21 cellular contexts compared by ENCODE assay signal in the genomic region with DNA sequence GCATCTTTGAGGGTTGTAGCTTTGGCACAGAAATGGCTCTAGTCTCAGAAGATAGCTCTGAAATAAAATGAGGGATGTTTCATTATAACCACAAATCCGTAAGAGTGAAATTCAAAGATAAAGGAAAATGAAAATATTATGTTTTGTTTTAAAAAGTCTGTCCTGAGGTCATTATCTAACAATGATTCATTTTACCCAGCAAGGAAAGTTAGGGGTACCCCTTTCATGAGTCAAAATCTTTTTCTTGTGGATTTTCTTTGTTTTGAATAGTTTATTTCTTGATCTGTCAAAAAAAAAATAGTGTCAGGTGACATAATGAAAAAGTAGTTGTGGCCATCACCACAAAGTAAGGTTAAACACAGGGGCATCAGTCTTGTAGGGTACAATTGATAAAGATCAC. TPM values are rescaled to one million over a fixed set of nuclear protein-coding genes. Genes with fewer than 3 reads are reported as not detected.
DNase-seq lines count a peak whose midpoint lies in the region; ATAC-seq lines count a peak whose summit lies in the region.
"Had no signal": no experiment of that assay in that cellular context is flagged by ENCODE, and none has a peak within 500 bp of the region (broad histone marks: within the 10 kb centered on the region; RNA-seq: fewer than 3 reads in every experiment).

No MANE protein-coding gene starts in this region.

- peaks cover 42% of the 10 kb centered on the region for H3K4me1 Mint-ChIP-seq in activated CD4-positive, alpha-beta T cell treated with anti-CD3 and anti-CD28 coated beads for 36 hours
- H3K4me1 Mint-ChIP-seq in activated naive CD4-positive, alpha-beta T cell treated with anti-CD3 and anti-CD28 coated beads, Interleukin-2, amount 50 U/mL, for 24 hours = peaks cover 48% of the 10 kb centered on the region
- H3K4me1 Mint-ChIP-seq in activated naive CD4-positive, alpha-beta T cell treated with anti-CD3 and anti-CD28 coated beads, Interleukin-2, amount 10 ng/mL, durations not matched to agents 7 days and 5 days = peaks cover 33% of the 10 kb centered on the region
- H3K4me1 Mint-ChIP-seq in activated naive CD8-positive, alpha-beta T cell (ENCODE audit: low read depth) = peaks cover 51% of the 10 kb centered on the region
- H3K4me1 Mint-ChIP-seq in stimulated activated naive CD8-positive, alpha-beta T cell treated with anti-CD3 and anti-CD28 coated beads, Interleukin-15, Interleukin-2, amounts not matched to agents 100 ng/mL and 50 ng/mL, for 24 hours (ENCODE audit: low read depth) = peaks cover 49% of the 10 kb centered on the region

- CTCF ChIA-PET in activated CD4-positive, alpha-beta T cell treated with anti-CD3 and anti-CD28 coated beads for 36 hours (lab: Charles Lee) = interaction anchor here (0.9 to 1.4 kb wide), 4 partner anchors 18 to 66 kb away, joined by 3 to 4 read pairs (median 4); no protein-coding TSS in a partner anchor
- CTCF ChIA-PET in activated naive CD4-positive, alpha-beta T cell treated with anti-CD3 and anti-CD28 coated beads, Interleukin-2, amount 10 ng/mL, durations not matched to agents 7 days and 5 days (lab: Charles Lee) = interaction anchor here (1.3 to 1.4 kb wide), 2 partner anchors 34 to 75 kb away, joined by 3 read pairs; no protein-coding TSS in a partner anchor

- no peak overlapping the region for H3K23ac ChIP-seq in mesendoderm (ENCODE audit: low read length)

- H3K18ac ChIP-seq in mesendoderm (ENCODE audit: low read length) = no peak overlapping the region

- no peak overlapping the region for H3K4me2 ChIP-seq in mesendoderm (ENCODE audit: low read length)

- H3K36me3 ChIP-seq in mesendoderm (ENCODE audit: control insufficient read depth, insufficient read depth, low read length) = no peaks in the 10 kb centered on the region

- no peak for DNase-seq in activated CD4-positive, alpha-beta T cell treated with anti-CD3 and anti-CD28 coated beads for 36 hours
- DNase-seq in activated CD4-positive, alpha-beta T cell treated with anti-CD3 and anti-CD28 coated beads, Interleukin-2, amount 50 U/mL, for 48 hours = no peak
- no peak for DNase-seq in activated naive CD4-positive, alpha-beta T cell treated with anti-CD3 and anti-CD28 coated beads, Interleukin-2, amount 10 ng/mL, durations not matched to agents 7 days and 5 days
- DNase-seq in hepatic stellate cell (ENCODE audit: low spot score) (no peak), mesendoderm (no peak)
- DNase-seq: 8988T; Caco-2; DMS153; GDM1; H7; HFFc6; MV-4-11; NCI-H1694 treated with DMSO at 0.1 percent for 48 hours; NCI-H2107; NCI-H510A; NCI-H748 treated with DMSO at 0.1 percent for 48 hours; NK-92 treated with Interleukin-12 subunit alpha and Interleukin-12 subunit beta, amount 100 ng/mL, for 24 hours had no signal

- no peaks in the 10 kb centered on the region for H3K27me3 Mint-ChIP-seq in activated CD4-positive, alpha-beta T cell treated with anti-CD3 and anti-CD28 coated beads for 36 hours
- H3K27me3 Mint-ChIP-seq in activated naive CD4-positive, alpha-beta T cell treated with anti-CD3 and anti-CD28 coated beads, Interleukin-2, amount 50 U/mL, for 24 hours = no peaks in the 10 kb centered on the region
- no peaks in the 10 kb centered on the region for H3K27me3 Mint-ChIP-seq in activated naive CD4-positive, alpha-beta T cell treated with anti-CD3 and anti-CD28 coated beads, Interleukin-2, amount 10 ng/mL, durations not matched to agents 7 days and 5 days
- H3K27me3 Mint-ChIP-seq in activated naive CD8-positive, alpha-beta T cell = no peaks in the 10 kb centered on the region
- no peaks in the 10 kb centered on the region for H3K27me3 Mint-ChIP-seq in stimulated activated naive CD8-positive, alpha-beta T cell treated with anti-CD3 and anti-CD28 coated beads, Interleukin-15, Interleukin-2, amounts not matched to agents 100 ng/mL and 50 ng/mL, for 24 hours

- H3K9ac ChIP-seq in mesendoderm (ENCODE audit: low read length) = no peak overlapping the region

- peak overlapping the region; percentile 49 for H3K27ac Mint-ChIP-seq in activated CD4-positive, alpha-beta T cell treated with anti-CD3 and anti-CD28 coated beads for 36 hours
- H3K27ac Mint-ChIP-seq in activated naive CD4-positive, alpha-beta T cell treated with anti-CD3 and anti-CD28 coated beads, Interleukin-2, amount 50 U/mL, for 24 hours = peak overlapping the region; percentile 20
- H3K27ac Mint-ChIP-seq in activated naive CD4-positive, alpha-beta T cell treated with anti-CD3 and anti-CD28 coated beads, Interleukin-2, amount 10 ng/mL, durations not matched to agents 7 days and 5 days = no peak overlapping the region
- peak overlapping the region; percentile 91 for H3K27ac Mint-ChIP-seq in activated naive CD8-positive, alpha-beta T cell
- H3K27ac Mint-ChIP-seq in stimulated activated naive CD8-positive, alpha-beta T cell treated with anti-CD3 and anti-CD28 coated beads, Interleukin-15, Interleukin-2, amounts not matched to agents 100 ng/mL and 50 ng/mL, for 24 hours = peak overlapping the region; percentile 79
- H3K27ac Mint-ChIP-seq: HFFc6 had no signal

- no peak overlapping the region for H3K4ac ChIP-seq in mesendoderm (ENCODE audit: low read depth, low read length)

- H2BK120ac ChIP-seq in mesendoderm (ENCODE audit: low read depth, low read length) = no peak overlapping the region

- H3K56ac ChIP-seq in mesendoderm (ENCODE audit: low read length) = no peak overlapping the region

- no peaks in the 10 kb centered on the region for H3K9me3 Mint-ChIP-seq in activated CD4-positive, alpha-beta T cell treated with anti-CD3 and anti-CD28 coated beads for 36 hours (ENCODE audit: low read depth)
- H3K9me3 Mint-ChIP-seq in activated naive CD4-positive, alpha-beta T cell treated with anti-CD3 and anti-CD28 coated beads, Interleukin-2, amount 50 U/mL, for 24 hours = peaks cover 5% of the 10 kb centered on the region
- H3K9me3 Mint-ChIP-seq in activated naive CD4-positive, alpha-beta T cell treated with anti-CD3 and anti-CD28 coated beads, Interleukin-2, amount 10 ng/mL, durations not matched to agents 7 days and 5 days = no peaks in the 10 kb centered on the region
- H3K9me3 Mint-ChIP-seq in activated naive CD8-positive, alpha-beta T cell (ENCODE audit: low read depth) = peaks cover 4% of the 10 kb centered on the region
- H3K9me3 Mint-ChIP-seq in stimulated activated naive CD8-positive, alpha-beta T cell treated with anti-CD3 and anti-CD28 coated beads, Interleukin-15, Interleukin-2, amounts not matched to agents 100 ng/mL and 50 ng/mL, for 24 hours = peaks cover 3% of the 10 kb centered on the region
- H3K9me3 Mint-ChIP-seq: HFFc6 had no signal

- no CpG with 5 or more reads among the region's 1 CpG for WGBS in mesendoderm (ENCODE audit: extremely low coverage, insufficient coverage, low lambda C conversion rate)

- peak; percentile 13 for ATAC-seq in activated CD4-positive, alpha-beta T cell treated with anti-CD3 and anti-CD28 coated beads for 36 hours
- ATAC-seq: K562 had no signal

- H2AK5ac ChIP-seq in mesendoderm (ENCODE audit: low read length) = no peak overlapping the region

- H3K4me3 Mint-ChIP-seq in activated CD4-positive, alpha-beta T cell treated with anti-CD3 and anti-CD28 coated beads for 36 hours = no peak overlapping the region
- H3K4me3 Mint-ChIP-seq in activated naive CD4-positive, alpha-beta T cell treated with anti-CD3 and anti-CD28 coated beads, Interleukin-2, amount 50 U/mL, for 24 hours = peak overlapping the region; percentile 12
- H3K4me3 Mint-ChIP-seq in activated naive CD4-positive, alpha-beta T cell treated with anti-CD3 and anti-CD28 coated beads, Interleukin-2, amount 10 ng/mL, durations not matched to agents 7 days and 5 days = no peak overlapping the region
- peak overlapping the region; percentile 59 for H3K4me3 Mint-ChIP-seq in activated naive CD8-positive, alpha-beta T cell
- H3K4me3 Mint-ChIP-seq in stimulated activated naive CD8-positive, alpha-beta T cell treated with anti-CD3 and anti-CD28 coated beads, Interleukin-15, Interleukin-2, amounts not matched to agents 100 ng/mL and 50 ng/mL, for 24 hours = peak overlapping the region; percentile 35
- H3K4me3 Mint-ChIP-seq: HFFc6 had no signal

- H4K8ac ChIP-seq in mesendoderm (ENCODE audit: low read depth, low read length) = no peak overlapping the region

- no peaks in the 10 kb centered on the region for H3K79me2 ChIP-seq in mesendoderm (ENCODE audit: control insufficient read depth, insufficient read depth, low read length)

- H3K27me3 ChIP-seq in mesendoderm (ENCODE audit: insufficient read depth, low read length, poor library complexity) = no peaks in the 10 kb centered on the region

- H3K79me1 ChIP-seq in mesendoderm (ENCODE audit: low read length) = no peaks in the 10 kb centered on the region

- H3K4me1 ChIP-seq in mesendoderm (ENCODE audit: control insufficient read depth, low read depth, low read length) = no peaks in the 10 kb centered on the region
- H3K4me1 ChIP-seq: Caco-2 had no signal

- H3K27ac ChIP-seq in mesendoderm (ENCODE audit: low read depth, low read length) = no peak overlapping the region

- POLR2A ChIA-PET in activated CD4-positive, alpha-beta T cell treated with anti-CD3 and anti-CD28 coated beads for 36 hours (lab: Charles Lee) = interaction anchor here (0.6 kb wide), 3 partner anchors 23 to 586 kb away, joined by 3 to 6 read pairs (median 3); no protein-coding TSS in a partner anchor

- intact Hi-C loops in activated CD4-positive, alpha-beta T cell treated with anti-CD3 and anti-CD28 coated beads for 36 hours (cut with DNase I, micrococcal nuclease) = no loop called here

- H3K36me3 Mint-ChIP-seq in activated CD4-positive, alpha-beta T cell treated with anti-CD3 and anti-CD28 coated beads for 36 hours (ENCODE audit: low read depth) = no peaks in the 10 kb centered on the region
- no peaks in the 10 kb centered on the region for H3K36me3 Mint-ChIP-seq in activated naive CD4-positive, alpha-beta T cell treated with anti-CD3 and anti-CD28 coated beads, Interleukin-2, amount 50 U/mL, for 24 hours
- peaks cover 2% of the 10 kb centered on the region for H3K36me3 Mint-ChIP-seq in activated naive CD4-positive, alpha-beta T cell treated with anti-CD3 and anti-CD28 coated beads, Interleukin-2, amount 10 ng/mL, durations not matched to agents 7 days and 5 days
- H3K36me3 Mint-ChIP-seq in activated naive CD8-positive, alpha-beta T cell = peaks cover 3% of the 10 kb centered on the region
- no peaks in the 10 kb centered on the region for H3K36me3 Mint-ChIP-seq in stimulated activated naive CD8-positive, alpha-beta T cell treated with anti-CD3 and anti-CD28 coated beads, Interleukin-15, Interleukin-2, amounts not matched to agents 100 ng/mL and 50 ng/mL, for 24 hours (ENCODE audit: low read depth)

- H3K4me3 ChIP-seq in mesendoderm (ENCODE audit: low read length) = no peak overlapping the region
- H3K4me3 ChIP-seq: K562 had no signal

- H2BK15ac ChIP-seq in mesendoderm (replicated peaks; ENCODE audit: low read depth) = no peak overlapping the region

- H2BK5ac ChIP-seq in mesendoderm (ENCODE audit: low read length) = no peak overlapping the region

- no peak overlapping the region for H4K5ac ChIP-seq in mesendoderm (ENCODE audit: low read length)

RNA-seq across cellular contexts. Expression of a gene that starts 59.7 kb away (rescaled TPM):
- total RNA-seq in activated CD4-positive, alpha-beta T cell treated with anti-CD3 and anti-CD28 coated beads for 36 hours = 10 to 100 TPM; 29.2 to 35.9 TPM
- 0.80 TPM for polyA plus RNA-seq in mesendoderm (2013, experiment 1 of 2)
- 0.66 TPM for polyA plus RNA-seq in mesendoderm (2013, experiment 2 of 2)

Comparison
In these comparisons a context has a peak if more than half of its experiments do, and no peak if none do; other contexts are left out.
1. H3K4me3 Mint-ChIP-seq: peak in activated naive CD4-positive, alpha-beta T cell treated with anti-CD3 and anti-CD28 coated beads, Interleukin-2, amount 50 U/mL, for 24 hours (single experiment), activated naive CD8-positive, alpha-beta T cell (single experiment) and stimulated activated naive CD8-positive, alpha-beta T cell treated with anti-CD3 and anti-CD28 coated beads, Interleukin-15, Interleukin-2, amounts not matched to agents 100 ng/mL and 50 ng/mL, for 24 hours (single experiment); none in activated CD4-positive, alpha-beta T cell treated with anti-CD3 and anti-CD28 coated beads for 36 hours (single experiment) and activated naive CD4-positive, alpha-beta T cell treated with anti-CD3 and anti-CD28 coated beads, Interleukin-2, amount 10 ng/mL, durations not matched to agents 7 days and 5 days (single experiment).